Comparison of ENCODE assay signal across 13 cellular contexts in genomic region chr19:40808021-40808325, GRCh38. TPM values are rescaled to one million over a fixed set of nuclear protein-coding genes. Genes with fewer than 3 reads are reported as not detected.
DNase-seq lines count a peak whose midpoint lies in the region; ATAC-seq and TF ChIP-seq lines count a peak whose summit lies in the region.
"Had no signal": no experiment of that assay in that cellular context is flagged by ENCODE, and none has a peak within 500 bp of the region (broad histone marks: within the 10 kb centered on the region; RNA-seq: fewer than 3 reads in every experiment).

No MANE protein-coding gene starts in this region.

- POLR2A ChIA-PET in activated CD4-positive, alpha-beta T cell treated with anti-CD3 and anti-CD28 coated beads for 36 hours (lab: Charles Lee), result interaction anchor here (0.7 to 0.9 kb wide), 2 partner anchors 9 to 19 kb away, joined by 3 read pairs; partner anchors contain the start of gene EGLN2
- POLR2A ChIA-PET in activated B cell treated with CpG ODN at 0.5 μM for 24 hours (lab: Charles Lee), result interaction anchor here (0.6 to 4.6 kb wide), 4 partner anchors 9 to 57 kb away, joined by 6 to 50 read pairs (median 12); partner anchors contain the start of genes ACTMAP, EGLN2, RAB4B and SNRPA

- H3K27me3 Mint-ChIP-seq in activated CD4-positive, alpha-beta T cell treated with anti-CD3 and anti-CD28 coated beads for 36 hours, result peaks cover 3% of the 10 kb centered on the region
- H3K27me3 Mint-ChIP-seq in activated B cell treated with CpG ODN at 0.5 μM for 24 hours (no peaks in the 10 kb centered on the region), endothelial cell (ENCODE audit: unreplicated experiment) (peaks cover 21% of the 10 kb centered on the region)
- H3K27me3 Mint-ChIP-seq in stimulated activated memory B cell treated with anti-CD40 and anti-IgM and Interleukin-4, amounts not matched to agents 10 μg/mL and 1 μg/mL and 100 μg/mL, for 72 hours, result no peaks in the 10 kb centered on the region

- peaks cover 30% of the 10 kb centered on the region for H3K36me3 Mint-ChIP-seq in activated CD4-positive, alpha-beta T cell treated with anti-CD3 and anti-CD28 coated beads for 36 hours (ENCODE audit: low read depth)
- peaks cover 62% of the 10 kb centered on the region for H3K36me3 Mint-ChIP-seq in activated B cell treated with CpG ODN at 0.5 μM for 24 hours (ENCODE audit: low read depth)
- H3K36me3 Mint-ChIP-seq in endothelial cell (ENCODE audit: low read depth, unreplicated experiment), result peaks cover 18% of the 10 kb centered on the region
- peaks cover 39% of the 10 kb centered on the region for H3K36me3 Mint-ChIP-seq in stimulated activated memory B cell treated with anti-CD40 and anti-IgM and Interleukin-4, amounts not matched to agents 10 μg/mL and 1 μg/mL and 100 μg/mL, for 72 hours

- H3K9me3 Mint-ChIP-seq in activated CD4-positive, alpha-beta T cell treated with anti-CD3 and anti-CD28 coated beads for 36 hours (ENCODE audit: low read depth), result no peaks in the 10 kb centered on the region
- H3K9me3 Mint-ChIP-seq in activated B cell treated with CpG ODN at 0.5 μM for 24 hours, result no peaks in the 10 kb centered on the region
- no peaks in the 10 kb centered on the region for H3K9me3 Mint-ChIP-seq in endothelial cell (ENCODE audit: unreplicated experiment)
- H3K9me3 Mint-ChIP-seq in stimulated activated memory B cell treated with anti-CD40 and anti-IgM and Interleukin-4, amounts not matched to agents 10 μg/mL and 1 μg/mL and 100 μg/mL, for 72 hours, result no peaks in the 10 kb centered on the region

- ATAC-seq in activated CD4-positive, alpha-beta T cell treated with anti-CD3 and anti-CD28 coated beads for 36 hours, result no peak
- ATAC-seq in activated B cell treated with CpG ODN at 0.5 μM for 24 hours (ENCODE audit: low read depth), result no peak
- ATAC-seq in stimulated activated memory B cell treated with anti-CD40 and anti-IgM and Interleukin-4, amounts not matched to agents 10 μg/mL and 1 μg/mL and 100 μg/mL, for 72 hours, result no peak
- ATAC-seq: left lung had no signal

- intact Hi-C loops in activated CD4-positive, alpha-beta T cell treated with anti-CD3 and anti-CD28 coated beads for 36 hours (cut with DNase I, micrococcal nuclease), result no loop called here
- intact Hi-C loops in activated B cell treated with CpG ODN at 0.5 μM for 24 hours (cut with micrococcal nuclease), result no loop called here

- peaks cover 69% of the 10 kb centered on the region for H3K4me1 Mint-ChIP-seq in activated CD4-positive, alpha-beta T cell treated with anti-CD3 and anti-CD28 coated beads for 36 hours
- H3K4me1 Mint-ChIP-seq in activated B cell treated with CpG ODN at 0.5 μM for 24 hours, result peaks cover 84% of the 10 kb centered on the region
- peaks cover 71% of the 10 kb centered on the region for H3K4me1 Mint-ChIP-seq in endothelial cell (ENCODE audit: unreplicated experiment)
- peaks cover 92% of the 10 kb centered on the region for H3K4me1 Mint-ChIP-seq in stimulated activated memory B cell treated with anti-CD40 and anti-IgM and Interleukin-4, amounts not matched to agents 10 μg/mL and 1 μg/mL and 100 μg/mL, for 72 hours

- H3K27ac Mint-ChIP-seq in activated CD4-positive, alpha-beta T cell treated with anti-CD3 and anti-CD28 coated beads for 36 hours, result peak overlapping the region; percentile 89
- H3K27ac Mint-ChIP-seq in activated B cell treated with CpG ODN at 0.5 μM for 24 hours (peak overlapping the region; percentile 68), endothelial cell (ENCODE audit: unreplicated experiment) (peak overlapping the region; percentile 51)
- H3K27ac Mint-ChIP-seq in stimulated activated memory B cell treated with anti-CD40 and anti-IgM and Interleukin-4, amounts not matched to agents 10 μg/mL and 1 μg/mL and 100 μg/mL, for 72 hours, result peak overlapping the region; percentile 76

- no peak overlapping the region for H3K4me3 Mint-ChIP-seq in activated CD4-positive, alpha-beta T cell treated with anti-CD3 and anti-CD28 coated beads for 36 hours
- H3K4me3 Mint-ChIP-seq in activated B cell treated with CpG ODN at 0.5 μM for 24 hours, result no peak overlapping the region
- H3K4me3 Mint-ChIP-seq in endothelial cell (ENCODE audit: unreplicated experiment), result peak overlapping the region; percentile 82
- no peak overlapping the region for H3K4me3 Mint-ChIP-seq in stimulated activated memory B cell treated with anti-CD40 and anti-IgM and Interleukin-4, amounts not matched to agents 10 μg/mL and 1 μg/mL and 100 μg/mL, for 72 hours

- CTCF ChIA-PET in activated CD4-positive, alpha-beta T cell treated with anti-CD3 and anti-CD28 coated beads for 36 hours (lab: Charles Lee), result interaction anchor here (0.7 to 3.1 kb wide), 7 partner anchors 10 to 146 kb away, joined by 3 to 26 read pairs (median 5); no protein-coding TSS in a partner anchor
- CTCF ChIA-PET in activated B cell treated with CpG ODN at 0.5 μM for 24 hours (lab: Charles Lee), result interaction anchor here (1.4 to 4.2 kb wide), 4 partner anchors 9 to 145 kb away, joined by 4 to 25 read pairs (median 16); partner anchors contain the start of genes EGLN2 and RAB4B

- no peak for DNase-seq in activated CD4-positive, alpha-beta T cell treated with anti-CD3 and anti-CD28 coated beads for 36 hours
- DNase-seq in activated CD4-positive, alpha-beta T cell treated with anti-CD3 and anti-CD28 coated beads for 48 hours, result no peak
- DNase-seq in activated B cell treated with CpG ODN at 0.5 μM for 24 hours (no peak), endothelial cell (ENCODE audit: low spot score) (no peak), ureter (ENCODE audit: low spot score) (no peak), EL (no peak), NCI-H748 treated with DMSO at 0.1 percent for 48 hours (lab: John Stamatoyannopoulos, UW) (no peak)
- DNase-seq: NCI-H1105 treated with DMSO at 0.1 percent for 48 hours, NCI-H526 treated with DMSO at 0.1 percent for 48 hours had no signal

- TF ChIP-seq CTCF in activated B cell treated with CpG ODN at 0.5 μM for 24 hours (IDR thresholded peaks at IDR 0.05) (no peak), endothelial cell (IDR thresholded peaks at IDR 0.05; ENCODE audit: unreplicated experiment) (no peak)

RNA-seq across cellular contexts. Expression of gene EGLN2, which starts 9.0 kb away (rescaled TPM):
- total RNA-seq in activated CD4-positive, alpha-beta T cell treated with anti-CD3 and anti-CD28 coated beads for 36 hours, result 10 to 100 TPM; 85.6 to 86.6 TPM
- 136 and 147 TPM in 2 replicates for total RNA-seq in activated B cell treated with CpG ODN at 0.5 μM for 24 hours
- total RNA-seq in endothelial cell (ENCODE audit: unreplicated experiment), result 146 TPM
- total RNA-seq in ureter, result 79.3 TPM

RNA-seq across cellular contexts. Expression of gene RAB4B, which starts 29.9 kb away (rescaled TPM):
- 10 to 100 TPM; 26.4 to 33.7 TPM for total RNA-seq in activated CD4-positive, alpha-beta T cell treated with anti-CD3 and anti-CD28 coated beads for 36 hours
- total RNA-seq in activated B cell treated with CpG ODN at 0.5 μM for 24 hours, result 90.6 and 98.1 TPM in 2 replicates
- 29.2 TPM for total RNA-seq in endothelial cell (ENCODE audit: unreplicated experiment)
- 45.3 TPM for total RNA-seq in ureter

RNA-seq across cellular contexts. Expression of gene MIA, which starts 32.7 kb away (rescaled TPM):
- total RNA-seq in activated CD4-positive, alpha-beta T cell treated with anti-CD3 and anti-CD28 coated beads for 36 hours, result under 1 TPM in 1 of 2 experiments, not detected in 1; 0.57 TPM
- total RNA-seq in activated B cell treated with CpG ODN at 0.5 μM for 24 hours, result 1.1 and 1.4 TPM in 2 replicates
- total RNA-seq in endothelial cell (ENCODE audit: unreplicated experiment), result not detected
- total RNA-seq in ureter, result not detected
- total RNA-seq: A172, subcutaneous adipose tissue had no signal

RNA-seq across cellular contexts. Expression of gene CYP2A6, which starts 42.3 kb away (rescaled TPM):
- not detected for total RNA-seq in activated CD4-positive, alpha-beta T cell treated with anti-CD3 and anti-CD28 coated beads for 36 hours
- not detected in 2 replicates for total RNA-seq in activated B cell treated with CpG ODN at 0.5 μM for 24 hours
- total RNA-seq in endothelial cell (ENCODE audit: unreplicated experiment), result not detected
- not detected for total RNA-seq in ureter
- total RNA-seq: A172 had no signal

RNA-seq across cellular contexts. Expression of gene SNRPA, which starts 57.0 kb away (rescaled TPM):
- 100 to 1,000 TPM; 245 to 465 TPM for total RNA-seq in activated CD4-positive, alpha-beta T cell treated with anti-CD3 and anti-CD28 coated beads for 36 hours
- total RNA-seq in activated B cell treated with CpG ODN at 0.5 μM for 24 hours (138 TPM in 2 replicates), endothelial cell (ENCODE audit: unreplicated experiment) (101 TPM), ureter (74.0 TPM)
